In the genomic region with DNA sequence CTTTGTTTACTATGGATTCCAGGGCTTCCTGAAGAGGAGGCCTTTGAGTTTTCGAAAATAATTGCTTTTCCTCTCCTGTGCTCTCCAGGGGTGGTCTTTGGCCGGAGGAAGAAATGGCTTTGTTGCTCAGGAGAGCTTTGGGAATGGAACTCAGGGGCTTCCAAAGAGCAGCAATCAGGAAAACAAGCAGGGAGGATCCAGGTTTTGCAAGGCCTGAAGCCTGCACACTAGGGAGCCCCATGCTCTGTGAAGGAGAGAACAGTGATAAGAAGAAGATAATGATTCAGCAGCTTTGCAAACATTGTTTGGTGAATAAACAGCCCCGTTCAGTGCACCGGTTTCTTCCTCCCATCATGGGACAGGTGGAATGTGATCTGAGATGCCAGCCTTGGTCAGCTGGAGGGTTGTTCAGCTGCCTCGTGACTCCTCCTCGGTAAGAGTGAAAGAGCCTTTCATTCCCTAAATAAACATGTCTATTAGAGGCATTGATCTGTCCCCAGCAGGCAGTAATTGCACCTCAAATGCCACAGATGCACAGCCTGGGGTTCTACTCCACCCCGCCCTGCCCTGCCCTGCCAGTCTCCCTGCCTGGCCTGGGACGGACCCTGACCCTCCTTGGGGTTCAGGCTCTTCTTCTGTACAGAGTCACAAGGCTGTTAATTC, we compare ENCODE assay signal across 1 cellular context.
TF ChIP-seq lines count a peak whose summit lies in the region.

No MANE protein-coding gene starts in this region.

TF ChIP-seq in HepG2, 621 proteins besides CTCF, POLR2A, EP300 and RAD21 (continued from another document and continues in another):
- TF ChIP-seq, protein P1, sequence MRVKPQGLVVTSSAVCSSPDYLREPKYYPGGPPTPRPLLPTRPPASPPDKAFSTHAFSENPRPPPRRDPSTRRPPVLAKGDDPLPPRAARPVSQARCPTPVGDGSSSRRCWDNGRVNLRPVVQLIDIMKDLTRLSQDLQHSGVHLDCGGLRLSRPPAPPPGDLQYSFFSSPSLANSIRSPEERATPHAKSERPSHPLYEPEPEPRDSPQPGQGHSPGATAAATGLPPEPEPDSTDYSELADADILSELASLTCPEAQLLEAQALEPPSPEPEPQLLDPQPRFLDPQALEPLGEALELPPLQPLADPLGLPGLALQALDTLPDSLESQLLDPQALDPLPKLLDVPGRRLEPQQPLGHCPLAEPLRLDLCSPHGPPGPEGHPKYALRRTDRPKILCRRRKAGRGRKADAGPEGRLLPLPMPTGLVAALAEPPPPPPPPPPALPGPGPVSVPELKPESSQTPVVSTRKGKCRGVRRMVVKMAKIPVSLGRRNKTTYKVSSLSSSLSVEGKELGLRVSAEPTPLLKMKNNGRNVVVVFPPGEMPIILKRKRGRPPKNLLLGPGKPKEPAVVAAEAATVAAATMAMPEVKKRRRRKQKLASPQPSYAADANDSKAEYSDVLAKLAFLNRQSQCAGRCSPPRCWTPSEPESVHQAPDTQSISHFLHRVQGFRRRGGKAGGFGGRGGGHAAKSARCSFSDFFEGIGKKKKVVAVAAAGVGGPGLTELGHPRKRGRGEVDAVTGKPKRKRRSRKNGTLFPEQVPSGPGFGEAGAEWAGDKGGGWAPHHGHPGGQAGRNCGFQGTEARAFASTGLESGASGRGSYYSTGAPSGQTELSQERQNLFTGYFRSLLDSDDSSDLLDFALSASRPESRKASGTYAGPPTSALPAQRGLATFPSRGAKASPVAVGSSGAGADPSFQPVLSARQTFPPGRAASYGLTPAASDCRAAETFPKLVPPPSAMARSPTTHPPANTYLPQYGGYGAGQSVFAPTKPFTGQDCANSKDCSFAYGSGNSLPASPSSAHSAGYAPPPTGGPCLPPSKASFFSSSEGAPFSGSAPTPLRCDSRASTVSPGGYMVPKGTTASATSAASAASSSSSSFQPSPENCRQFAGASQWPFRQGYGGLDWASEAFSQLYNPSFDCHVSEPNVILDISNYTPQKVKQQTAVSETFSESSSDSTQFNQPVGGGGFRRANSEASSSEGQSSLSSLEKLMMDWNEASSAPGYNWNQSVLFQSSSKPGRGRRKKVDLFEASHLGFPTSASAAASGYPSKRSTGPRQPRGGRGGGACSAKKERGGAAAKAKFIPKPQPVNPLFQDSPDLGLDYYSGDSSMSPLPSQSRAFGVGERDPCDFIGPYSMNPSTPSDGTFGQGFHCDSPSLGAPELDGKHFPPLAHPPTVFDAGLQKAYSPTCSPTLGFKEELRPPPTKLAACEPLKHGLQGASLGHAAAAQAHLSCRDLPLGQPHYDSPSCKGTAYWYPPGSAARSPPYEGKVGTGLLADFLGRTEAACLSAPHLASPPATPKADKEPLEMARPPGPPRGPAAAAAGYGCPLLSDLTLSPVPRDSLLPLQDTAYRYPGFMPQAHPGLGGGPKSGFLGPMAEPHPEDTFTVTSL (CRISPR knock-in tag; IDR thresholded peaks at IDR 0.05; ENCODE audit: borderline replicate concordance), result no peak
- TF ChIP-seq JARID2 (CRISPR knock-in tag; IDR thresholded peaks at IDR 0.05; ENCODE audit: insufficient replicate concordance), result no peak
- TF ChIP-seq ERF (CRISPR knock-in tag; IDR thresholded peaks at IDR 0.05), result 0 out of 2 replicates have a peak, but pooled peaks have one; percentile 29
- TF ChIP-seq NR2C2 (CRISPR knock-in tag; IDR thresholded peaks at IDR 0.05; ENCODE audit: borderline replicate concordance), result peak; percentile 38; the same call in 1 of the 2 replicates
- TF ChIP-seq, protein P2, sequence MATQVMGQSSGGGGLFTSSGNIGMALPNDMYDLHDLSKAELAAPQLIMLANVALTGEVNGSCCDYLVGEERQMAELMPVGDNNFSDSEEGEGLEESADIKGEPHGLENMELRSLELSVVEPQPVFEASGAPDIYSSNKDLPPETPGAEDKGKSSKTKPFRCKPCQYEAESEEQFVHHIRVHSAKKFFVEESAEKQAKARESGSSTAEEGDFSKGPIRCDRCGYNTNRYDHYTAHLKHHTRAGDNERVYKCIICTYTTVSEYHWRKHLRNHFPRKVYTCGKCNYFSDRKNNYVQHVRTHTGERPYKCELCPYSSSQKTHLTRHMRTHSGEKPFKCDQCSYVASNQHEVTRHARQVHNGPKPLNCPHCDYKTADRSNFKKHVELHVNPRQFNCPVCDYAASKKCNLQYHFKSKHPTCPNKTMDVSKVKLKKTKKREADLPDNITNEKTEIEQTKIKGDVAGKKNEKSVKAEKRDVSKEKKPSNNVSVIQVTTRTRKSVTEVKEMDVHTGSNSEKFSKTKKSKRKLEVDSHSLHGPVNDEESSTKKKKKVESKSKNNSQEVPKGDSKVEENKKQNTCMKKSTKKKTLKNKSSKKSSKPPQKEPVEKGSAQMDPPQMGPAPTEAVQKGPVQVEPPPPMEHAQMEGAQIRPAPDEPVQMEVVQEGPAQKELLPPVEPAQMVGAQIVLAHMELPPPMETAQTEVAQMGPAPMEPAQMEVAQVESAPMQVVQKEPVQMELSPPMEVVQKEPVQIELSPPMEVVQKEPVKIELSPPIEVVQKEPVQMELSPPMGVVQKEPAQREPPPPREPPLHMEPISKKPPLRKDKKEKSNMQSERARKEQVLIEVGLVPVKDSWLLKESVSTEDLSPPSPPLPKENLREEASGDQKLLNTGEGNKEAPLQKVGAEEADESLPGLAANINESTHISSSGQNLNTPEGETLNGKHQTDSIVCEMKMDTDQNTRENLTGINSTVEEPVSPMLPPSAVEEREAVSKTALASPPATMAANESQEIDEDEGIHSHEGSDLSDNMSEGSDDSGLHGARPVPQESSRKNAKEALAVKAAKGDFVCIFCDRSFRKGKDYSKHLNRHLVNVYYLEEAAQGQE (IDR thresholded peaks at IDR 0.05; ENCODE audit: borderline replicate concordance in 1 of 2, low read depth in 1 of 2, low read length in 2 of 2), result peak in 1 of 2 experiments; percentile 51; a peak in 2 of 4 replicates
- TF ChIP-seq ZFP37 (CRISPR knock-in tag; IDR thresholded peaks at IDR 0.05; ENCODE audit: borderline replicate concordance), result peak; percentile 30; the same call in 1 of the 2 replicates
- no peak for TF ChIP-seq PHF20 (CRISPR knock-in tag; IDR thresholded peaks at IDR 0.05)
- TF ChIP-seq ZNF496 (CRISPR knock-in tag; IDR thresholded peaks at IDR 0.05; ENCODE audit: insufficient replicate concordance), result no peak
- TF ChIP-seq, protein P3, sequence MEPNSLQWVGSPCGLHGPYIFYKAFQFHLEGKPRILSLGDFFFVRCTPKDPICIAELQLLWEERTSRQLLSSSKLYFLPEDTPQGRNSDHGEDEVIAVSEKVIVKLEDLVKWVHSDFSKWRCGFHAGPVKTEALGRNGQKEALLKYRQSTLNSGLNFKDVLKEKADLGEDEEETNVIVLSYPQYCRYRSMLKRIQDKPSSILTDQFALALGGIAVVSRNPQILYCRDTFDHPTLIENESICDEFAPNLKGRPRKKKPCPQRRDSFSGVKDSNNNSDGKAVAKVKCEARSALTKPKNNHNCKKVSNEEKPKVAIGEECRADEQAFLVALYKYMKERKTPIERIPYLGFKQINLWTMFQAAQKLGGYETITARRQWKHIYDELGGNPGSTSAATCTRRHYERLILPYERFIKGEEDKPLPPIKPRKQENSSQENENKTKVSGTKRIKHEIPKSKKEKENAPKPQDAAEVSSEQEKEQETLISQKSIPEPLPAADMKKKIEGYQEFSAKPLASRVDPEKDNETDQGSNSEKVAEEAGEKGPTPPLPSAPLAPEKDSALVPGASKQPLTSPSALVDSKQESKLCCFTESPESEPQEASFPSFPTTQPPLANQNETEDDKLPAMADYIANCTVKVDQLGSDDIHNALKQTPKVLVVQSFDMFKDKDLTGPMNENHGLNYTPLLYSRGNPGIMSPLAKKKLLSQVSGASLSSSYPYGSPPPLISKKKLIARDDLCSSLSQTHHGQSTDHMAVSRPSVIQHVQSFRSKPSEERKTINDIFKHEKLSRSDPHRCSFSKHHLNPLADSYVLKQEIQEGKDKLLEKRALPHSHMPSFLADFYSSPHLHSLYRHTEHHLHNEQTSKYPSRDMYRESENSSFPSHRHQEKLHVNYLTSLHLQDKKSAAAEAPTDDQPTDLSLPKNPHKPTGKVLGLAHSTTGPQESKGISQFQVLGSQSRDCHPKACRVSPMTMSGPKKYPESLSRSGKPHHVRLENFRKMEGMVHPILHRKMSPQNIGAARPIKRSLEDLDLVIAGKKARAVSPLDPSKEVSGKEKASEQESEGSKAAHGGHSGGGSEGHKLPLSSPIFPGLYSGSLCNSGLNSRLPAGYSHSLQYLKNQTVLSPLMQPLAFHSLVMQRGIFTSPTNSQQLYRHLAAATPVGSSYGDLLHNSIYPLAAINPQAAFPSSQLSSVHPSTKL (CRISPR knock-in tag; IDR thresholded peaks at IDR 0.05), result peak; percentile 99
- TF ChIP-seq FOXK2 (IDR thresholded peaks at IDR 0.05), result peak; percentile 83
- TF ChIP-seq, protein P4, sequence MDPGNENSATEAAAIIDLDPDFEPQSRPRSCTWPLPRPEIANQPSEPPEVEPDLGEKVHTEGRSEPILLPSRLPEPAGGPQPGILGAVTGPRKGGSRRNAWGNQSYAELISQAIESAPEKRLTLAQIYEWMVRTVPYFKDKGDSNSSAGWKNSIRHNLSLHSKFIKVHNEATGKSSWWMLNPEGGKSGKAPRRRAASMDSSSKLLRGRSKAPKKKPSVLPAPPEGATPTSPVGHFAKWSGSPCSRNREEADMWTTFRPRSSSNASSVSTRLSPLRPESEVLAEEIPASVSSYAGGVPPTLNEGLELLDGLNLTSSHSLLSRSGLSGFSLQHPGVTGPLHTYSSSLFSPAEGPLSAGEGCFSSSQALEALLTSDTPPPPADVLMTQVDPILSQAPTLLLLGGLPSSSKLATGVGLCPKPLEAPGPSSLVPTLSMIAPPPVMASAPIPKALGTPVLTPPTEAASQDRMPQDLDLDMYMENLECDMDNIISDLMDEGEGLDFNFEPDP (CRISPR knock-in tag; conservative IDR thresholded peaks at IDR 0.05), result 0 out of 2 replicates have a peak, but pooled peaks have one; percentile 24
- TF ChIP-seq NFKBIZ (CRISPR knock-in tag; IDR thresholded peaks at IDR 0.05), result peak; percentile 82; the same call in 1 of the 2 replicates
- TF ChIP-seq, protein P5, sequence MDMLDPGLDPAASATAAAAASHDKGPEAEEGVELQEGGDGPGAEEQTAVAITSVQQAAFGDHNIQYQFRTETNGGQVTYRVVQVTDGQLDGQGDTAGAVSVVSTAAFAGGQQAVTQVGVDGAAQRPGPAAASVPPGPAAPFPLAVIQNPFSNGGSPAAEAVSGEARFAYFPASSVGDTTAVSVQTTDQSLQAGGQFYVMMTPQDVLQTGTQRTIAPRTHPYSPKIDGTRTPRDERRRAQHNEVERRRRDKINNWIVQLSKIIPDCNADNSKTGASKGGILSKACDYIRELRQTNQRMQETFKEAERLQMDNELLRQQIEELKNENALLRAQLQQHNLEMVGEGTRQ (IDR thresholded peaks at IDR 0.05; ENCODE audit: low read depth, low read length), result peak; percentile 81
- TF ChIP-seq, protein P5 (CRISPR knock-in tag; IDR thresholded peaks at IDR 0.05; ENCODE audit: borderline replicate concordance), result peak; percentile 64; the same call in 1 of the 2 replicates
- TF ChIP-seq PRMT3 (CRISPR knock-in tag; IDR thresholded peaks at IDR 0.05; ENCODE audit: borderline replicate concordance, low read depth), result peak; percentile 67; the same call in 1 of the 2 replicates
- peak; percentile 87; the same call in 1 of the 2 replicates for TF ChIP-seq ZNF772 (CRISPR knock-in tag; IDR thresholded peaks at IDR 0.05)
- TF ChIP-seq, protein P6, sequence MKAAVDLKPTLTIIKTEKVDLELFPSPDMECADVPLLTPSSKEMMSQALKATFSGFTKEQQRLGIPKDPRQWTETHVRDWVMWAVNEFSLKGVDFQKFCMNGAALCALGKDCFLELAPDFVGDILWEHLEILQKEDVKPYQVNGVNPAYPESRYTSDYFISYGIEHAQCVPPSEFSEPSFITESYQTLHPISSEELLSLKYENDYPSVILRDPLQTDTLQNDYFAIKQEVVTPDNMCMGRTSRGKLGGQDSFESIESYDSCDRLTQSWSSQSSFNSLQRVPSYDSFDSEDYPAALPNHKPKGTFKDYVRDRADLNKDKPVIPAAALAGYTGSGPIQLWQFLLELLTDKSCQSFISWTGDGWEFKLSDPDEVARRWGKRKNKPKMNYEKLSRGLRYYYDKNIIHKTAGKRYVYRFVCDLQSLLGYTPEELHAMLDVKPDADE (CRISPR knock-in tag; IDR thresholded peaks at IDR 0.05), result no peak
- peak; percentile 74; the same call in 1 of the 2 replicates for TF ChIP-seq SOX13 (IDR thresholded peaks at IDR 0.05)
- TF ChIP-seq SOX13 (CRISPR knock-in tag; conservative IDR thresholded peaks at IDR 0.05 in 1 of 2, IDR thresholded peaks at IDR 0.05 in 1 of 2), result peak in 1 of 2 experiments; percentile 88; a peak in 2 of 4 replicates
- no peak for TF ChIP-seq ZNF773 (CRISPR knock-in tag; IDR thresholded peaks at IDR 0.05; ENCODE audit: borderline replicate concordance)
- peak; percentile 96 for TF ChIP-seq NCOA2 (CRISPR knock-in tag; IDR thresholded peaks at IDR 0.05)
- no peak for TF ChIP-seq HNRNPK (IDR thresholded peaks at IDR 0.05; ENCODE audit: low read depth, low read length, poor library complexity, severe bottlenecking)
- TF ChIP-seq TGIF2 (CRISPR knock-in tag; IDR thresholded peaks at IDR 0.05), result peak; percentile 76; the same call in 1 of the 2 replicates
- TF ChIP-seq ZNF292 (CRISPR knock-in tag; IDR thresholded peaks at IDR 0.05; ENCODE audit: borderline replicate concordance, low read depth), result peak; percentile 97
- 0 out of 2 replicates have a peak, but pooled peaks have one; percentile 32 for TF ChIP-seq MTF2 (CRISPR knock-in tag; IDR thresholded peaks at IDR 0.05; ENCODE audit: borderline replicate concordance)
- TF ChIP-seq, protein P7, sequence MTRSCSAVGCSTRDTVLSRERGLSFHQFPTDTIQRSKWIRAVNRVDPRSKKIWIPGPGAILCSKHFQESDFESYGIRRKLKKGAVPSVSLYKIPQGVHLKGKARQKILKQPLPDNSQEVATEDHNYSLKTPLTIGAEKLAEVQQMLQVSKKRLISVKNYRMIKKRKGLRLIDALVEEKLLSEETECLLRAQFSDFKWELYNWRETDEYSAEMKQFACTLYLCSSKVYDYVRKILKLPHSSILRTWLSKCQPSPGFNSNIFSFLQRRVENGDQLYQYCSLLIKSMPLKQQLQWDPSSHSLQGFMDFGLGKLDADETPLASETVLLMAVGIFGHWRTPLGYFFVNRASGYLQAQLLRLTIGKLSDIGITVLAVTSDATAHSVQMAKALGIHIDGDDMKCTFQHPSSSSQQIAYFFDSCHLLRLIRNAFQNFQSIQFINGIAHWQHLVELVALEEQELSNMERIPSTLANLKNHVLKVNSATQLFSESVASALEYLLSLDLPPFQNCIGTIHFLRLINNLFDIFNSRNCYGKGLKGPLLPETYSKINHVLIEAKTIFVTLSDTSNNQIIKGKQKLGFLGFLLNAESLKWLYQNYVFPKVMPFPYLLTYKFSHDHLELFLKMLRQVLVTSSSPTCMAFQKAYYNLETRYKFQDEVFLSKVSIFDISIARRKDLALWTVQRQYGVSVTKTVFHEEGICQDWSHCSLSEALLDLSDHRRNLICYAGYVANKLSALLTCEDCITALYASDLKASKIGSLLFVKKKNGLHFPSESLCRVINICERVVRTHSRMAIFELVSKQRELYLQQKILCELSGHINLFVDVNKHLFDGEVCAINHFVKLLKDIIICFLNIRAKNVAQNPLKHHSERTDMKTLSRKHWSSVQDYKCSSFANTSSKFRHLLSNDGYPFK (CRISPR knock-in tag; IDR thresholded peaks at IDR 0.05; ENCODE audit: borderline replicate concordance), result peak; percentile 61; the same call in 1 of the 2 replicates
- TF ChIP-seq ZNF3 (CRISPR knock-in tag; IDR thresholded peaks at IDR 0.05), result no peak
- TF ChIP-seq ZBTB21 (CRISPR knock-in tag; IDR thresholded peaks at IDR 0.05), result no peak
